15 cellular contexts compared by ENCODE assay signal in genomic region chr5:44797723-44798122, GRCh38.
"Had no signal": no experiment of that assay in that cellular context is flagged by ENCODE, and none has a peak within 500 bp of the region (broad histone marks: within the 10 kb centered on the region; RNA-seq: fewer than 3 reads in every experiment).

No MANE protein-coding gene starts in this region.

- DNase-seq: kidney glomerular epithelial cell; mucosa of descending colon; naive thymus-derived CD8-positive, alpha-beta T cell; nucleus accumbens; ovary; sigmoid colon; stimulated activated CD4-positive, alpha-beta T cell treated with anti-CD3 and anti-CD28 coated beads, Interleukin-2, amount 100 ng/mL, for 24 hours; stimulated activated CD4-positive, alpha-beta T cell treated with anti-CD3 and anti-CD28 coated beads, Interleukin-4, amount 100 ng/mL, for 4 hours; stimulated activated naive B cell treated with anti-CD40 and anti-IgM and Interleukin-4, amounts not matched to agents 10 μg/mL and 1 μg/mL and 100 μg/mL, for 72 hours; stimulated activated naive CD8-positive, alpha-beta T cell treated with anti-CD3 and anti-CD28 coated beads, Interleukin-15, amount 100 ng/mL, for 72 hours; testis; upper lobe of right lung had no signal

- H3K36me3 Mint-ChIP-seq: neural progenitor cell had no signal

- H3K27ac Mint-ChIP-seq: dendritic cell treated with granulocyte-macrophage colony-stimulating factor and Interleukin-4, amounts not matched to agents 40 ng/mL and 50 ng/mL, for 4 days; naive thymus-derived CD8-positive, alpha-beta T cell; neural progenitor cell; stimulated activated naive B cell treated with anti-CD40 and anti-IgM and Interleukin-4, amounts not matched to agents 10 μg/mL and 1 μg/mL and 100 μg/mL, for 72 hours; stimulated activated naive CD8-positive, alpha-beta T cell treated with anti-CD3 and anti-CD28 coated beads, Interleukin-15, amount 100 ng/mL, for 72 hours had no signal

- ATAC-seq: foreskin keratinocyte; mucosa of descending colon; naive thymus-derived CD8-positive, alpha-beta T cell; stimulated activated naive B cell treated with anti-CD40 and anti-IgM and Interleukin-4, amounts not matched to agents 10 μg/mL and 1 μg/mL and 100 μg/mL, for 72 hours; stimulated activated naive CD8-positive, alpha-beta T cell treated with anti-CD3 and anti-CD28 coated beads, Interleukin-15, amount 100 ng/mL, for 72 hours; upper lobe of right lung had no signal
